Comparison of ENCODE assay signal across 8 cellular contexts in genomic region chr11:47257518-47258316, GRCh38. TPM values are rescaled to one million over a fixed set of nuclear protein-coding genes. Genes with fewer than 3 reads are reported as not detected.
DNase-seq lines count a peak whose midpoint lies in the region; ATAC-seq and TF ChIP-seq lines count a peak whose summit lies in the region.

NR1H3 (plus strand) TSS chr11:47257996; CDS start chr11:47259217, 1,221 bp downstream.

- WGBS in sigmoid colon, 2 donors = 6 to 21% methylated on average over 15 of the region's 15 CpGs

- H3K36me3 ChIP-seq in DND-41 (ENCODE audit: insufficient read depth, low read length) = no peaks in the 10 kb centered on the region
- H3K36me3 ChIP-seq in Loucy (ENCODE audit: insufficient read depth, low read length) = no peaks in the 10 kb centered on the region
- H3K36me3 ChIP-seq in sigmoid colon = no peaks in the 10 kb centered on the region

- H3K27me3 ChIP-seq in DND-41 (ENCODE audit: insufficient read depth, low read length, poor library complexity) (no peaks in the 10 kb centered on the region), Loucy (ENCODE audit: insufficient read depth, low read length, poor library complexity, severe bottlenecking) (no peaks in the 10 kb centered on the region), sigmoid colon (no peaks in the 10 kb centered on the region)

- no peaks in the 10 kb centered on the region for H3K9me3 ChIP-seq in DND-41 (ENCODE audit: insufficient read depth, low read length, severe bottlenecking)
- no peaks in the 10 kb centered on the region for H3K9me3 ChIP-seq in Loucy (ENCODE audit: insufficient read depth, low read depth, low read length)
- H3K9me3 ChIP-seq in sigmoid colon = no peaks in the 10 kb centered on the region

- ATAC-seq in DND-41 (ENCODE audit: insufficient read depth, low read depth) (peak; percentile 36; the same call in 1 of the 3 replicates), HG03139 (IDR thresholded peaks at IDR 0.05; ENCODE audit: unreplicated experiment) (no peak), GM19023 (IDR thresholded peaks at IDR 0.05; ENCODE audit: unreplicated experiment) (no peak), GM19351 (IDR thresholded peaks at IDR 0.05; ENCODE audit: unreplicated experiment) (no peak)

- H3F3A ChIP-seq in Loucy (ENCODE audit: low read depth) = no peaks in the 10 kb centered on the region

- H3K9ac ChIP-seq in DND-41 (ENCODE audit: low read depth, low read length) (no peak within 1 kb of the TSS), Loucy (ENCODE audit: low read depth, low read length, poor library complexity, severe bottlenecking) (peak within 1 kb of the TSS; percentile 50)

- H3K27ac ChIP-seq in DND-41 (ENCODE audit: low read length) (no peak within 1 kb of the TSS), sigmoid colon (peak within 1 kb of the TSS; percentile 69 to 79 (median 77))

- no peaks in the 10 kb centered on the region for H3K4me1 ChIP-seq in DND-41 (ENCODE audit: insufficient read depth, low read length)
- H3K4me1 ChIP-seq in Loucy (ENCODE audit: insufficient read depth, low read length, poor library complexity, severe bottlenecking) = peaks cover 24% of the 10 kb centered on the region
- H3K4me1 ChIP-seq in sigmoid colon = peaks cover 0 to 64% (median 46%) of the 10 kb centered on the region in 4 donors

- H3K4me3 ChIP-seq in DND-41 (ENCODE audit: low read depth in 1 of 2, low read length in 2 of 2) (no peak within 1 kb of the TSS), Loucy (ENCODE audit: low read length, poor library complexity, severe bottlenecking) (peak within 1 kb of the TSS; percentile 43), iPS-11a (ENCODE audit: low read depth, low read length) (peak within 1 kb of the TSS; percentile 4), sigmoid colon (peak within 1 kb of the TSS; percentile 11 to 43 (median 38))

- no peak within 1 kb of the TSS for H2AFZ ChIP-seq in DND-41 (ENCODE audit: low read depth, low read length)
- H2AFZ ChIP-seq in Loucy (ENCODE audit: low read length) = no peak within 1 kb of the TSS

- no peak for TF ChIP-seq EP300 in sigmoid colon (IDR thresholded peaks at IDR 0.05)

- H3K9me2 ChIP-seq in Loucy (replicated peaks; ENCODE audit: low read depth, low read length) = no peaks in the 10 kb centered on the region

- TF ChIP-seq CTCF in DND-41 (IDR thresholded peaks at IDR 0.05; ENCODE audit: borderline replicate concordance, extremely low read depth, low read length, poor library complexity, severe bottlenecking) = peak; percentile 43
- TF ChIP-seq CTCF in Loucy (conservative IDR thresholded peaks at IDR 0.05; ENCODE audit: low read length) = peak; percentile 64
- TF ChIP-seq CTCF in sigmoid colon (IDR thresholded peaks at IDR 0.05) = peak; percentile 31 to 71 (median 65)

- TF ChIP-seq POLR2A in sigmoid colon (IDR thresholded peaks at IDR 0.05) = no peak

- no peak within 1 kb of the TSS for H3K4me2 ChIP-seq in DND-41 (ENCODE audit: insufficient read depth, low read length)
- H3K4me2 ChIP-seq in Loucy (ENCODE audit: low read depth, low read length, poor library complexity, severe bottlenecking) = peak within 1 kb of the TSS; percentile 53

- H3K79me2 ChIP-seq in DND-41 (ENCODE audit: insufficient read depth, low read length) = no peaks in the 10 kb centered on the region
- H3K79me2 ChIP-seq in Loucy (ENCODE audit: insufficient read depth, low read length) = no peaks in the 10 kb centered on the region

- H4K20me1 ChIP-seq in DND-41 (ENCODE audit: insufficient read depth, low read length) = no peaks in the 10 kb centered on the region
- no peaks in the 10 kb centered on the region for H4K20me1 ChIP-seq in Loucy (ENCODE audit: insufficient read depth, low read length, poor library complexity, severe bottlenecking)

- intact Hi-C loops in sigmoid colon (cut with DNase I) = loop anchor here (5.0 kb wide), 1 partner anchor 95 kb away; the partner anchor contains the start of gene MYBPC3

- DNase-seq in DND-41 = no peak
- DNase-seq in astrocyte of the hippocampus (ENCODE audit: low read depth, low spot score) = peak; percentile 78
- peak; percentile 95 for DNase-seq in sigmoid colon

RNA-seq across cellular contexts. Expression of gene NR1H3, which starts in this region (rescaled TPM):
- 10 to 100 TPM; 30.3 to 54.5 (median 40.2) TPM for total RNA-seq in sigmoid colon
- 10 to 100 TPM; 57.3 to 90.1 (median 61.5) TPM for polyA plus RNA-seq in sigmoid colon

Comparison
In these comparisons a context has a peak if more than half of its experiments do, and no peak if none do; other contexts are left out.
1. H3K4me3 ChIP-seq: peak in Loucy (single experiment), iPS-11a (single experiment) and sigmoid colon (4 of 4); none in DND-41 (0 of 2).
2. Peak in every context shown above with its lines, with median percentiles within 50 percentile points of each other: CTCF ChIP-seq.